In genomic region chr5:41369799-41370198, GRCh38 we compare ENCODE assay signal across 26 cellular contexts.
"Had no signal": no experiment of that assay in that cellular context is flagged by ENCODE, and none has a peak within 500 bp of the region (broad histone marks: within the 10 kb centered on the region; RNA-seq: fewer than 3 reads in every experiment).

No MANE protein-coding gene starts in this region.

- H3K27ac ChIP-seq: adrenal gland, body of pancreas, coronary artery, dorsolateral prefrontal cortex, esophagus muscularis mucosa, foreskin keratinocyte, gastrocnemius medialis had no signal

- DNase-seq: activated CD4-positive, alpha-beta memory T cell treated with anti-CD3 and anti-CD28 coated beads for 36 hours; activated CD4-positive, alpha-beta T cell treated with anti-CD3 and anti-CD28 coated beads for 36 hours; activated CD4-positive, alpha-beta T cell treated with anti-CD3 and anti-CD28 coated beads, Interleukin-2, amount 10 ng/mL, durations not matched to agents 24 days and 14 days; activated CD4-positive, CD25-positive, alpha-beta regulatory T cell; activated CD4-positive, CD25-positive, alpha-beta regulatory T cell treated with anti-CD3 and anti-CD28 coated beads, Interleukin-2, amount 50 U/mL, for 72 hours; activated CD8-positive, alpha-beta memory T cell treated with anti-CD3 and anti-CD28 coated beads, Interleukin-2, amount 10 ng/mL, durations not matched to agents 7 days and 5 days; activated CD8-positive, alpha-beta memory T cell treated with anti-CD3 and anti-CD28 coated beads, Interleukin-2, amount 50 U/mL, for 4 hours; activated CD8-positive, alpha-beta T cell treated with anti-CD3 and anti-CD28 coated beads, Interleukin-2, amount 10 ng/mL, durations not matched to agents 7 days and 5 days; activated effector memory CD4-positive, alpha-beta T cell treated with anti-CD3 and anti-CD28 coated beads, Interleukin-2, amount 50 U/mL, for 16 hours; activated naive CD4-positive, alpha-beta T cell treated with anti-CD3 and anti-CD28 coated beads for 36 hours; activated naive CD8-positive, alpha-beta T cell treated with anti-CD3 and anti-CD28 coated beads for 36 hours; activated naive CD8-positive, alpha-beta T cell treated with anti-CD3 and anti-CD28 coated beads, Interleukin-2, amount 50 U/mL, for 24 hours; activated T-cell treated with anti-CD3 and anti-CD28 coated beads, Interleukin-2, amount 50 U/mL, for 1 hour; activated T-cell treated with anti-CD3 and anti-CD28 coated beads, Interleukin-2, amount 50 U/mL, for 48 hours; adrenal gland; amygdala; aorta; body of pancreas; dorsolateral prefrontal cortex; effector memory CD8-positive, alpha-beta T cell; erythroblast; foreskin keratinocyte; gastrocnemius medialis; T-helper 2 cell had no signal

- H3K9me3 ChIP-seq: adrenal gland, body of pancreas, esophagus muscularis mucosa, gastrocnemius medialis had no signal

- H3K36me3 ChIP-seq: adrenal gland, esophagus muscularis mucosa, gastrocnemius medialis had no signal

- H3K4me3 ChIP-seq: adrenal gland, body of pancreas, coronary artery, dorsolateral prefrontal cortex, esophagus muscularis mucosa, gastrocnemius medialis had no signal

- H3K4me1 ChIP-seq: body of pancreas, foreskin keratinocyte, gastrocnemius medialis had no signal

- ATAC-seq: activated CD4-positive, alpha-beta T cell treated with anti-CD3 and anti-CD28 coated beads for 36 hours; activated CD8-positive, alpha-beta memory T cell treated with anti-CD3 and anti-CD28 coated beads, Interleukin-2, amount 10 ng/mL, durations not matched to agents 7 days and 5 days; activated CD8-positive, alpha-beta T cell treated with anti-CD3 and anti-CD28 coated beads, Interleukin-2, amount 10 ng/mL, durations not matched to agents 7 days and 5 days; activated naive CD8-positive, alpha-beta T cell treated with anti-CD3 and anti-CD28 coated beads, Interleukin-2, amount 50 U/mL, for 24 hours; body of pancreas; effector memory CD8-positive, alpha-beta T cell; foreskin keratinocyte; gastrocnemius medialis had no signal

- H3K27me3 ChIP-seq: adrenal gland, body of pancreas, dorsolateral prefrontal cortex, esophagus muscularis mucosa, foreskin keratinocyte, gastrocnemius medialis had no signal
